11 cellular contexts compared by ENCODE assay signal in genomic region chr10:115914475-115914874, GRCh38.
"Had no signal": no experiment of that assay in that cellular context is flagged by ENCODE, and none has a peak within 500 bp of the region (broad histone marks: within the 10 kb centered on the region; RNA-seq: fewer than 3 reads in every experiment).

No MANE protein-coding gene starts in this region.

- H2AFZ ChIP-seq: GM23248, GM23338 had no signal

- H3K9me3 ChIP-seq: HAP-1 had no signal

- H3K36me3 ChIP-seq: HAP-1 had no signal

- DNase-seq: GM23248, GOT3, H7, H9, HCEC 1CT, HFFc6 had no signal

- H3K4me3 ChIP-seq: GM23248, GM23338, HAP-1 had no signal

- FAIRE-seq: H1, H54 had no signal

- H3K4me1 ChIP-seq: HAP-1 had no signal

- ATAC-seq: GM23338, HCT116 had no signal

- H3K4me2 ChIP-seq: GM23338 had no signal

- H3K27ac ChIP-seq: GM23248 had no signal

- H3K9ac ChIP-seq: GM23248 had no signal
